24 cellular contexts compared by ENCODE assay signal in genomic region chr19:52198678-52199077, GRCh38. TPM values are rescaled to one million over a fixed set of nuclear protein-coding genes. Genes with fewer than 3 reads are reported as not detected.
DNase-seq lines count a peak whose midpoint lies in the region; ATAC-seq and TF ChIP-seq lines count a peak whose summit lies in the region.
"Had no signal": no experiment of that assay in that cellular context is flagged by ENCODE, and none has a peak within 500 bp of the region (broad histone marks: within the 10 kb centered on the region; RNA-seq: fewer than 3 reads in every experiment).

No MANE protein-coding gene starts in this region.

- H3K4me3 ChIP-seq in IMR-90 (ENCODE audit: insufficient read depth, low read depth, low read length) (no peak overlapping the region), psoas muscle (no peak overlapping the region), BE2C (ENCODE audit: low read depth, low read length) (no peak overlapping the region)
- H3K4me3 ChIP-seq: colonic mucosa, lower lobe of right lung, spleen, upper lobe of left lung had no signal

- peaks cover 20% of the 10 kb centered on the region for H3K9me1 ChIP-seq in IMR-90 (ENCODE audit: insufficient read depth, low read length)

- peaks cover 69% of the 10 kb centered on the region for H3K4me1 Mint-ChIP-seq in activated T-cell treated with anti-CD3 and anti-CD28 coated beads, Interleukin-2, amount 50 U/mL, for 24 hours (ENCODE audit: low read depth)
- H3K4me1 Mint-ChIP-seq in chondrocyte (ENCODE audit: low read depth) = peaks cover 56% of the 10 kb centered on the region

- dilution Hi-C loops in IMR-90 (cut with HindIII; ENCODE audit: low sequenced_read_pairs, unreplicated experiment) = no loop called here

- no peak for ATAC-seq in IMR-90 (ENCODE audit: low read depth)
- no peak for ATAC-seq in psoas muscle
- ATAC-seq: activated CD8-positive, alpha-beta memory T cell treated with anti-CD3 and anti-CD28 coated beads, Interleukin-2, amount 10 ng/mL, durations not matched to agents 7 days and 5 days; HepG2; lower lobe of right lung had no signal

- H2AFZ ChIP-seq in IMR-90 (replicated peaks; ENCODE audit: low read length, poor library complexity) = no peak overlapping the region

- peak overlapping the region; percentile 44 for H3K27ac Mint-ChIP-seq in activated T-cell treated with anti-CD3 and anti-CD28 coated beads, Interleukin-2, amount 50 U/mL, for 24 hours
- peak overlapping the region; percentile 51 for H3K27ac Mint-ChIP-seq in chondrocyte (ENCODE audit: unreplicated experiment)
- H3K27ac Mint-ChIP-seq: activated CD4-positive, alpha-beta T cell treated with anti-CD3 and anti-CD28 coated beads, Interleukin-2, amount 10 ng/mL, durations not matched to agents 24 days and 14 days; activated CD8-positive, alpha-beta memory T cell treated with anti-CD3 and anti-CD28 coated beads, Interleukin-2, amount 10 ng/mL, durations not matched to agents 7 days and 5 days; B cell had no signal

- 0 out of 2 replicates have a peak overlapping the region, but pooled peaks have one; percentile 35 for H3K18ac ChIP-seq in IMR-90 (ENCODE audit: low read depth, low read length)

- H4K8ac ChIP-seq in IMR-90 (ENCODE audit: low read depth in 2 of 2, low read length in 2 of 2) = no peak overlapping the region

- no peak overlapping the region for H2BK120ac ChIP-seq in IMR-90 (ENCODE audit: low read depth, low read length)

- peaks cover 68% of the 10 kb centered on the region for H3K36me3 ChIP-seq in IMR-90 (ENCODE audit: control insufficient read depth, insufficient read depth, low read length)
- peaks cover 18 to 70% of the 10 kb centered on the region in 2 donors for H3K36me3 ChIP-seq in psoas muscle (ENCODE audit: insufficient read depth in 1 of 2, low read depth in 1 of 2)
- peaks cover 86% of the 10 kb centered on the region for H3K36me3 ChIP-seq in BE2C

- H3K27ac ChIP-seq in IMR-90 (ENCODE audit: insufficient read depth, low read length) (no peak overlapping the region; the same call in 1 of the 2 replicates), psoas muscle (peak overlapping the region; percentile 84)
- H3K27ac ChIP-seq: colonic mucosa, lower lobe of right lung had no signal

- POLR2A ChIA-PET in IMR-90 (lab: Charles Lee; ENCODE audit: unreplicated experiment) = no interaction called here

- intact Hi-C loops in IMR-90 (cut with micrococcal nuclease) = no loop called here
- intact Hi-C loops in psoas muscle (cut with DNase I) = loop anchor here in 1 of 2 donors (1.0 kb wide), 1 partner anchor 8 kb away; the partner anchor contains the start of gene PPP2R1A

- no peak overlapping the region for H3K4me2 ChIP-seq in IMR-90 (ENCODE audit: low read depth, low read length)

- WGBS in IMR-90 (ENCODE audit: extremely low coverage in 2 of 2, insufficient read length in 1 of 2), 2 experiments = no CpG with 5 or more reads among the region's 3 CpGs
- 31 to 39% (median 34%) methylated on average over 3 of the region's 3 CpGs for WGBS in psoas muscle, 3 donors

- no peak overlapping the region for H4K5ac ChIP-seq in IMR-90 (ENCODE audit: low read depth, low read length)

- H3K9me3 Mint-ChIP-seq in activated T-cell treated with anti-CD3 and anti-CD28 coated beads, Interleukin-2, amount 50 U/mL, for 24 hours = no peaks in the 10 kb centered on the region
- no peaks in the 10 kb centered on the region for H3K9me3 Mint-ChIP-seq in chondrocyte (ENCODE audit: low read depth)
- H3K9me3 Mint-ChIP-seq: activated CD4-positive, alpha-beta T cell treated with anti-CD3 and anti-CD28 coated beads, Interleukin-2, amount 10 ng/mL, durations not matched to agents 24 days and 14 days; CD8-positive, alpha-beta memory T cell; nephron had no signal

- TF ChIP-seq CTCF in IMR-90 (conservative IDR thresholded peaks at IDR 0.05; ENCODE audit: low read depth, low read length) (no peak), chondrocyte (IDR thresholded peaks at IDR 0.05) (no peak), psoas muscle (IDR thresholded peaks at IDR 0.05) (no peak), BE2C (IDR thresholded peaks at IDR 0.05; ENCODE audit: low read depth, low read length) (no peak)

- H4K20me1 ChIP-seq in IMR-90 (ENCODE audit: insufficient read depth, low read length) = peaks cover 85% of the 10 kb centered on the region

- no peak overlapping the region for H2AK9ac ChIP-seq in IMR-90 (replicated peaks; ENCODE audit: low read depth, low read length, poor library complexity)

- H3K79me1 ChIP-seq in IMR-90 (ENCODE audit: low read depth in 1 of 2, low read length in 2 of 2) = peaks cover 48 to 90% of the 10 kb centered on the region in 2 experiments

- no peak for TF ChIP-seq RAD21 in IMR-90 (IDR thresholded peaks at IDR 0.05; ENCODE audit: low read length)

- CTCF ChIA-PET in IMR-90 (lab: Yijun Ruan, JAX) = interaction anchor here (0.5 kb wide), 1 partner anchor 14 kb away, joined by 3 read pairs; no protein-coding TSS in a partner anchor

- H3K4me3 Mint-ChIP-seq in activated T-cell treated with anti-CD3 and anti-CD28 coated beads, Interleukin-2, amount 50 U/mL, for 24 hours = no peak overlapping the region
- H3K4me3 Mint-ChIP-seq in chondrocyte (ENCODE audit: unreplicated experiment) = no peak overlapping the region
- H3K4me3 Mint-ChIP-seq: activated CD4-positive, alpha-beta T cell treated with anti-CD3 and anti-CD28 coated beads, Interleukin-2, amount 10 ng/mL, durations not matched to agents 24 days and 14 days; activated CD8-positive, alpha-beta memory T cell treated with anti-CD3 and anti-CD28 coated beads, Interleukin-2, amount 10 ng/mL, durations not matched to agents 7 days and 5 days; B cell; CD8-positive, alpha-beta memory T cell; nephron had no signal

- no peak for TF ChIP-seq POLR2A in IMR-90 (IDR thresholded peaks at IDR 0.05; ENCODE audit: low read depth, low read length)

- H3K27me3 Mint-ChIP-seq in activated T-cell treated with anti-CD3 and anti-CD28 coated beads, Interleukin-2, amount 50 U/mL, for 24 hours = no peaks in the 10 kb centered on the region
- no peaks in the 10 kb centered on the region for H3K27me3 Mint-ChIP-seq in chondrocyte (ENCODE audit: low read depth)
- H3K27me3 Mint-ChIP-seq: activated CD4-positive, alpha-beta T cell treated with anti-CD3 and anti-CD28 coated beads, Interleukin-2, amount 10 ng/mL, durations not matched to agents 24 days and 14 days; activated CD8-positive, alpha-beta memory T cell treated with anti-CD3 and anti-CD28 coated beads, Interleukin-2, amount 10 ng/mL, durations not matched to agents 7 days and 5 days; B cell had no signal

- no peak overlapping the region for H4K91ac ChIP-seq in IMR-90 (ENCODE audit: insufficient read depth, low read depth, low read length)

- BruUV-seq in IMR-90 (replicated peaks; lab: Mats Ljungman, UMichigan) = no TSS peak

- H3K56ac ChIP-seq in IMR-90 (ENCODE audit: extremely low read depth, insufficient read depth, low read length) = no peak overlapping the region

- H3K14ac ChIP-seq in IMR-90 (replicated peaks; ENCODE audit: low read depth, low read length) = no peak overlapping the region

- in situ Hi-C loops in IMR-90 (cut with MboI; ENCODE audit: low sequenced_read_pairs) = no loop called here

- no peak overlapping the region for H3K4ac ChIP-seq in IMR-90 (ENCODE audit: low read depth, low read length)

- H2BK5ac ChIP-seq in IMR-90 (ENCODE audit: low read depth, low read length, poor library complexity, severe bottlenecking) = peak overlapping the region; percentile 21

- peaks cover 96% of the 10 kb centered on the region for H3K36me3 Mint-ChIP-seq in activated T-cell treated with anti-CD3 and anti-CD28 coated beads, Interleukin-2, amount 50 U/mL, for 24 hours (ENCODE audit: low read depth)
- peaks cover 16% of the 10 kb centered on the region for H3K36me3 Mint-ChIP-seq in chondrocyte (ENCODE audit: low read depth)

- no peak overlapping the region for H3K23ac ChIP-seq in IMR-90 (ENCODE audit: low read depth, low read length)

- H2BK20ac ChIP-seq in IMR-90 (ENCODE audit: low read depth, low read length) = no peak overlapping the region

- no peaks in the 10 kb centered on the region for H3K9me3 ChIP-seq in IMR-90 (ENCODE audit: control insufficient read depth, insufficient read depth, low read length)
- H3K9me3 ChIP-seq in psoas muscle = no peaks in the 10 kb centered on the region
- H3K9me3 ChIP-seq in BE2C = no peaks in the 10 kb centered on the region; the same call in 1 of the 2 replicates
- H3K9me3 ChIP-seq: colonic mucosa, lower lobe of right lung, spleen, upper lobe of left lung had no signal

- H3K4me1 ChIP-seq in IMR-90 (ENCODE audit: control insufficient read depth, insufficient read depth, low read length) (peaks cover 23% of the 10 kb centered on the region), psoas muscle (peaks cover 88% of the 10 kb centered on the region), BE2C (peaks cover 9% of the 10 kb centered on the region)
- H3K4me1 ChIP-seq: colonic mucosa had no signal

- H3K9ac ChIP-seq in IMR-90 (ENCODE audit: low read depth, low read length) = no peak overlapping the region

- H3K27me3 ChIP-seq in IMR-90 (ENCODE audit: control insufficient read depth, insufficient read depth, low read length) = no peaks in the 10 kb centered on the region
- H3K27me3 ChIP-seq in psoas muscle (ENCODE audit: insufficient read depth in 3 of 3, low read length in 2 of 3) = no peaks in the 10 kb centered on the region
- no peaks in the 10 kb centered on the region for H3K27me3 ChIP-seq in BE2C
- H3K27me3 ChIP-seq: colonic mucosa, spleen, upper lobe of left lung had no signal

- H2BK15ac ChIP-seq in IMR-90 (ENCODE audit: low read depth, low read length) = no peak overlapping the region

- no peak overlapping the region for H2AK5ac ChIP-seq in IMR-90 (ENCODE audit: low read depth, low read length)

- no peak for DNase-seq in activated T-cell treated with anti-CD3 and anti-CD28 coated beads, Interleukin-2, amount 50 U/mL, for 24 hours
- no peak for DNase-seq in activated T-cell treated with anti-CD3 and anti-CD28 coated beads, Interleukin-2, amount 50 U/mL, for 48 hours
- DNase-seq in IMR-90 (no peak), chondrocyte (ENCODE audit: low spot score) (no peak), psoas muscle (no peak), NOMO-1 (lab: John Stamatoyannopoulos, UW; ENCODE audit: unreplicated experiment in 2 of 2) (no peak), BE2C (no peak)
- DNase-seq in activated CD4-positive, alpha-beta T cell treated with anti-CD3 and anti-CD28 coated beads for 4 hours = no peak
- DNase-seq: activated CD4-positive, alpha-beta T cell treated with anti-CD3 and anti-CD28 coated beads, Interleukin-2, amount 10 ng/mL, durations not matched to agents 24 days and 14 days; activated CD8-positive, alpha-beta memory T cell treated with anti-CD3 and anti-CD28 coated beads, Interleukin-2, amount 10 ng/mL, durations not matched to agents 7 days and 5 days; activated naive CD4-positive, alpha-beta T cell treated with Interleukin-2 at 50 U/mL for 16 hours; amniotic stem cell; CD8-positive, alpha-beta memory T cell; colonic mucosa; lower lobe of right lung; NCI-H1092 treated with DMSO at 0.1 percent for 48 hours; NCI-H1930; NCI-H526 treated with DMSO at 0.1 percent for 48 hours; retina; upper lobe of left lung had no signal

RNA-seq across cellular contexts. Expression of gene PPP2R1A, which starts 8.8 kb away (rescaled TPM):
- total RNA-seq in IMR-90 (2012; rRNA removed) (137 and 173 TPM in 2 replicates), chondrocyte (210 to 236 TPM (median 228 TPM) in 3 replicates), psoas muscle (100 to 1,000 TPM; 182 to 340 (median 268) TPM)
- polyA plus RNA-seq in IMR-90 (2012; rRNA removed) (250 and 292 TPM in 2 replicates), psoas muscle (100 to 1,000 TPM; 127 to 400 (median 139) TPM)
- polyA plus RNA-seq in IMR-90 (2012; cell fraction: cytosol; rRNA removed) = 251 and 446 TPM in 2 replicates
- polyA plus RNA-seq in IMR-90 (2012; cell fraction: nucleus; rRNA removed; ENCODE audit: low replicate concordance) = 89.3 and 214 TPM in 2 replicates
- polyA plus RNA-seq in BE2C (2012; ENCODE audit: insufficient read depth, insufficient read length, low read depth) = 714 TPM

RNA-seq across cellular contexts. Expression of gene ZNF836, which starts 27.3 kb away (rescaled TPM):
- total RNA-seq in IMR-90 (2012; rRNA removed) (4.1 and 5.0 TPM in 2 replicates), chondrocyte (14.5 to 18.1 TPM (median 14.7 TPM) in 3 replicates), psoas muscle (1 to 10 TPM; 2.1 to 6.4 (median 3.9) TPM)
- polyA plus RNA-seq in IMR-90 (2012; rRNA removed) (1.1 and 1.4 TPM in 2 replicates), psoas muscle (1 to 10 TPM; 1.3 to 4.4 (median 1.8) TPM)
- polyA plus RNA-seq in IMR-90 (2012; cell fraction: cytosol; rRNA removed) = 0.76 and 1.3 TPM in 2 replicates
- polyA plus RNA-seq in IMR-90 (2012; cell fraction: nucleus; rRNA removed; ENCODE audit: low replicate concordance) = 1.2 and 2.9 TPM in 2 replicates
- 2.4 TPM for polyA plus RNA-seq in BE2C (2012; ENCODE audit: insufficient read depth, insufficient read length, low read depth)

RNA-seq across cellular contexts. Expression of gene ZNF616, which starts 58.9 kb away (rescaled TPM):
- total RNA-seq in IMR-90 (2012; rRNA removed) = 13.3 and 13.6 TPM in 2 replicates
- 2.0 and 2.8 TPM in 2 replicates for polyA plus RNA-seq in IMR-90 (2012; rRNA removed)
- 0.66 and 0.70 TPM in 2 replicates for polyA plus RNA-seq in IMR-90 (2012; cell fraction: cytosol; rRNA removed)
- 0.42 and 2.2 TPM in 2 replicates for polyA plus RNA-seq in IMR-90 (2012; cell fraction: nucleus; rRNA removed; ENCODE audit: low replicate concordance)
- 12.8 to 18.6 TPM (median 13.6 TPM) in 3 replicates for total RNA-seq in chondrocyte
- 1 to 10 TPM; 1.8 to 6.2 (median 3.8) TPM for total RNA-seq in psoas muscle
- 1 to 10 TPM; 1.5 to 4.8 (median 2.2) TPM for polyA plus RNA-seq in psoas muscle
- polyA plus RNA-seq in BE2C (2012; ENCODE audit: insufficient read depth, insufficient read length, low read depth) = 6.9 TPM
